Comparison of ENCODE assay signal across 32 cellular contexts in genomic region chr3:103059481-103059880, GRCh38.
"Had no signal": no experiment of that assay in that cellular context is flagged by ENCODE, and none has a peak within 500 bp of the region (broad histone marks: within the 10 kb centered on the region; RNA-seq: fewer than 3 reads in every experiment).

No MANE protein-coding gene starts in this region.

- H3K27ac Mint-ChIP-seq: activated CD8-positive, alpha-beta T cell treated with anti-CD3 and anti-CD28 coated beads for 36 hours; activated naive CD4-positive, alpha-beta T cell treated with anti-CD3 and anti-CD28 coated beads, Interleukin-2, amount 50 U/mL, for 72 hours; activated T-helper 2 cell treated with anti-CD3 and anti-CD28 coated beads, Interferon-gamma antibody, Interleukin-2, Interleukin-4, amounts not matched to agents 10 μg/mL and 5 μg/mL and 100 μg/mL, durations not matched to agents 14 hours and 24 hours and 36 hours; immature natural killer cell; natural killer cell treated with Interleukin-12 subunit alpha and Interleukin-12 subunit beta and Interleukin-15 and Interleukin-18, amount 100 ng/mL, for 72 hours; T-helper 17 cell; WTC11 had no signal

- H3K27ac ChIP-seq: gastrocnemius medialis, lower lobe of right lung, testis, transverse colon had no signal

- H3K36me3 ChIP-seq: gastrocnemius medialis, lower lobe of right lung, transverse colon had no signal

- DNase-seq: activated CD4-positive, alpha-beta T cell treated with anti-CD3 and anti-CD28 coated beads, Interleukin-2, amount 50 U/mL, for 1 hour; activated CD8-positive, alpha-beta T cell treated with anti-CD3 and anti-CD28 coated beads for 36 hours; activated naive CD4-positive, alpha-beta T cell; activated T-cell treated with anti-CD3 and anti-CD28 coated beads, Interleukin-2, amount 50 U/mL, for 48 hours; anterior cingulate cortex; dermis blood vessel endothelial cell; effector CD4-positive, alpha-beta T cell; erythroblast; gastrocnemius medialis; glutamatergic neuron; immature natural killer cell; kidney; left colon; lower lobe of right lung; mesenchymal stem cell; mucosa of descending colon; posterior cingulate gyrus; right cardiac atrium; stimulated activated CD4-positive, alpha-beta T cell treated with anti-CD3 and anti-CD28 coated beads, Interleukin-12 subunit alpha, Interleukin-12 subunit beta, amount 100 ng/mL, for 4 hours; stimulated activated CD4-positive, alpha-beta T cell treated with anti-CD3 and anti-CD28 coated beads, Interleukin-4, amount 100 ng/mL, for 1 hour; stimulated activated naive CD8-positive, alpha-beta T cell treated with anti-CD3 and anti-CD28 coated beads, Interleukin-15, Interleukin-2, amounts not matched to agents 100 U/mL and 50 U/mL, for 24 hours; T-helper 17 cell; testis; transverse colon had no signal

- FAIRE-seq: bronchial epithelial cell, endometrium, urothelium cell line had no signal

- H3K4me1 Mint-ChIP-seq: central memory CD8-positive, alpha-beta T cell; immature natural killer cell; T-helper 17 cell had no signal

- H3K4me3 ChIP-seq: gastrocnemius medialis, lower lobe of right lung, mucosa of descending colon, testis, transverse colon had no signal

- H3K9me3 Mint-ChIP-seq: activated CD8-positive, alpha-beta T cell treated with anti-CD3 and anti-CD28 coated beads for 36 hours; activated naive CD4-positive, alpha-beta T cell treated with anti-CD3 and anti-CD28 coated beads, Interleukin-2, amount 50 U/mL, for 72 hours; activated T-helper 2 cell treated with anti-CD3 and anti-CD28 coated beads, Interferon-gamma antibody, Interleukin-2, Interleukin-4, amounts not matched to agents 10 μg/mL and 5 μg/mL and 100 μg/mL, durations not matched to agents 14 hours and 24 hours and 36 hours; natural killer cell treated with Interleukin-12 subunit alpha and Interleukin-12 subunit beta and Interleukin-15 and Interleukin-18, amount 100 ng/mL, for 72 hours; WTC11 had no signal

- H3K27me3 ChIP-seq: gastrocnemius medialis, testis, transverse colon had no signal

- H3K4me1 ChIP-seq: gastrocnemius medialis, lower lobe of right lung, testis, transverse colon had no signal

- H3K9me3 ChIP-seq: gastrocnemius medialis, lower lobe of right lung, mucosa of descending colon, testis, transverse colon had no signal

- H3K4me3 Mint-ChIP-seq: activated CD8-positive, alpha-beta T cell treated with anti-CD3 and anti-CD28 coated beads for 36 hours; central memory CD8-positive, alpha-beta T cell; immature natural killer cell; natural killer cell treated with Interleukin-12 subunit alpha and Interleukin-12 subunit beta and Interleukin-15 and Interleukin-18, amount 100 ng/mL, for 72 hours; T-helper 17 cell; WTC11 had no signal

- H3K27me3 Mint-ChIP-seq: activated CD8-positive, alpha-beta T cell treated with anti-CD3 and anti-CD28 coated beads for 36 hours; central memory CD8-positive, alpha-beta T cell; T-helper 17 cell had no signal

- H3K36me3 Mint-ChIP-seq: activated naive CD4-positive, alpha-beta T cell treated with anti-CD3 and anti-CD28 coated beads, Interleukin-2, amount 50 U/mL, for 72 hours; immature natural killer cell; natural killer cell treated with Interleukin-12 subunit alpha and Interleukin-12 subunit beta and Interleukin-15 and Interleukin-18, amount 100 ng/mL, for 72 hours; WTC11 had no signal

- ATAC-seq: activated CD8-positive, alpha-beta T cell treated with anti-CD3 and anti-CD28 coated beads for 36 hours; activated naive CD4-positive, alpha-beta T cell treated with anti-CD3 and anti-CD28 coated beads, Interleukin-2, amount 50 U/mL, for 72 hours; gastrocnemius medialis; left colon; lower lobe of right lung; mucosa of descending colon; natural killer cell treated with Interleukin-12 subunit alpha and Interleukin-12 subunit beta and Interleukin-15 and Interleukin-18, amount 100 ng/mL, for 72 hours; right cardiac atrium; stimulated activated naive CD8-positive, alpha-beta T cell treated with anti-CD3 and anti-CD28 coated beads, Interleukin-15, Interleukin-2, amounts not matched to agents 100 U/mL and 50 U/mL, for 24 hours; T-helper 17 cell; WTC11 had no signal
